8 cellular contexts compared by ENCODE assay signal in genomic region chr1:63593887-63594617, GRCh38. TPM values are rescaled to one million over a fixed set of nuclear protein-coding genes. Genes with fewer than 3 reads are reported as not detected.
DNase-seq lines count a peak whose midpoint lies in the region; TF ChIP-seq lines count a peak whose summit lies in the region.

No MANE protein-coding gene starts in this region.

- in situ Hi-C loops in transverse colon (cut with MboI; ENCODE audit: low pct_ligation_motif_present in 1 of 4, low pct_unique_long_range_greater_than_20kb in 1 of 4, low sequenced_read_pairs in 3 of 4) = no loop called here

- no peak for TF ChIP-seq EP300 in ovary (IDR thresholded peaks at IDR 0.05)
- TF ChIP-seq EP300 in transverse colon (IDR thresholded peaks at IDR 0.05; ENCODE audit: low read depth) = no peak

- intact Hi-C loops in ovary (cut with DNase I) = no loop called here
- intact Hi-C loops in transverse colon (cut with DNase I; ENCODE audit: low total_unique reads) = no loop called here

- no peaks in the 10 kb centered on the region for H3K9me3 ChIP-seq in CD8-positive, alpha-beta memory T cell (ENCODE audit: low read length)
- H3K9me3 ChIP-seq in ovary (no peaks in the 10 kb centered on the region), transverse colon (no peaks in the 10 kb centered on the region)

- peaks cover 11% of the 10 kb centered on the region for H3K4me1 ChIP-seq in CD8-positive, alpha-beta memory T cell (ENCODE audit: insufficient read depth, low read length)
- H3K4me1 ChIP-seq in ovary (ENCODE audit: insufficient read depth) (peaks cover 2% of the 10 kb centered on the region), transverse colon (peaks cover 0 to 31% (median 22%) of the 10 kb centered on the region in 4 donors)

- H3K4me3 Mint-ChIP-seq in CD8-positive, alpha-beta memory T cell = peak overlapping the region; percentile 97 to 100 (median 98)

- CTCF ChIA-PET in CD8-positive, alpha-beta memory T cell (lab: Charles Lee) = interaction anchor here (1.0 to 1.5 kb wide), 2 partner anchors 18 to 27 kb away, joined by 3 to 7 read pairs; no protein-coding TSS in a partner anchor

- TF ChIP-seq POLR2A in Raji (IDR thresholded peaks at IDR 0.05; ENCODE audit: insufficient read depth, low read depth, low read length) = peak; percentile 34; the same call in 1 of the 2 replicates
- TF ChIP-seq POLR2A in ovary (IDR thresholded peaks at IDR 0.05) = peak; percentile 1
- TF ChIP-seq POLR2A in transverse colon (IDR thresholded peaks at IDR 0.05) = peak; percentile 89

- peak overlapping the region; percentile 89 for H3K4me3 ChIP-seq in CD8-positive, alpha-beta memory T cell (ENCODE audit: low read length)
- peak overlapping the region; percentile 84 for H3K4me3 ChIP-seq in HL-60 (replicated peaks; ENCODE audit: insufficient read depth, low read length)
- peak overlapping the region; percentile 79 for H3K4me3 ChIP-seq in ovary
- H3K4me3 ChIP-seq in transverse colon = peak overlapping the region; percentile 49 to 85 (median 81)

- POLR2A ChIA-PET in CD8-positive, alpha-beta memory T cell (lab: Charles Lee) = interaction anchor here (1.4 kb wide), 1 partner anchor 1158 kb away, joined by 3 read pairs; the partner anchor contains the start of gene USP1

- H3K36me3 ChIP-seq in CD8-positive, alpha-beta memory T cell (ENCODE audit: insufficient read depth, low read length) = no peaks in the 10 kb centered on the region
- H3K36me3 ChIP-seq in ovary = no peaks in the 10 kb centered on the region
- H3K36me3 ChIP-seq in transverse colon = no peaks in the 10 kb centered on the region

- peaks cover 0 to 10% (median 0%) of the 10 kb centered on the region in 3 donors for H3K36me3 Mint-ChIP-seq in CD8-positive, alpha-beta memory T cell

- peaks cover 24 to 46% (median 40%) of the 10 kb centered on the region in 3 donors for H3K4me1 Mint-ChIP-seq in CD8-positive, alpha-beta memory T cell

- H3K27ac Mint-ChIP-seq in CD8-positive, alpha-beta memory T cell = peak overlapping the region; percentile 94 to 99 (median 98)

- peak; percentile 57 to 82 (median 73) for DNase-seq in CD8-positive, alpha-beta memory T cell
- peak; percentile 73 for DNase-seq in GM20000 (ENCODE audit: low spot score)
- peak; percentile 86 to 96 for DNase-seq in HL-60 (ENCODE audit: low read depth in 1 of 2, low spot score in 1 of 2)
- peak; percentile 37 to 64 (median 50) for DNase-seq in activated naive CD4-positive, alpha-beta T cell (lab: John Stamatoyannopoulos, UW)
- peak; percentile 87 for DNase-seq in glomerular visceral epithelial cell (ENCODE audit: extremely low spot score)
- DNase-seq in ovary = peak; percentile 55 to 74 (median 69)
- DNase-seq in transverse colon = peak; percentile 86

- WGBS in ovary, 3 donors = 6 to 8% (median 6%) methylated on average over 40 to 55 of the region's 55 CpGs
- WGBS in transverse colon (ENCODE audit: low coverage in 1 of 2), 2 donors = 3 to 13% methylated on average over 3 to 41 of the region's 55 CpGs

- no peaks in the 10 kb centered on the region for H3K27me3 ChIP-seq in CD8-positive, alpha-beta memory T cell (ENCODE audit: insufficient read depth, low read length, poor library complexity, severe bottlenecking)
- H3K27me3 ChIP-seq in HL-60 (ENCODE audit: insufficient read depth, poor library complexity, severe bottlenecking) (no peaks in the 10 kb centered on the region), ovary (no peaks in the 10 kb centered on the region), transverse colon (no peaks in the 10 kb centered on the region)

- H3K27me3 Mint-ChIP-seq in CD8-positive, alpha-beta memory T cell = peaks cover 0 to 4% of the 10 kb centered on the region in 2 donors

- TF ChIP-seq CTCF in GM20000 (IDR thresholded peaks at IDR 0.05; ENCODE audit: extremely low read depth, missing control alignments) (no peak), HL-60 (IDR thresholded peaks at IDR 0.05; ENCODE audit: insufficient read depth, low read length) (no peak), ovary (IDR thresholded peaks at IDR 0.05) (no peak), transverse colon (IDR thresholded peaks at IDR 0.05) (peak in 2 of 5 experiments; percentile 17 to 20)

- no peaks in the 10 kb centered on the region for H3K9me3 Mint-ChIP-seq in CD8-positive, alpha-beta memory T cell

- peak overlapping the region; percentile 82 for H3K27ac ChIP-seq in CD8-positive, alpha-beta memory T cell (ENCODE audit: low read depth, low read length)
- H3K27ac ChIP-seq in HL-60 (replicated peaks) = peak overlapping the region; percentile 97
- H3K27ac ChIP-seq in ovary = peak overlapping the region; percentile 87 to 88
- H3K27ac ChIP-seq in transverse colon = peak overlapping the region; percentile 95 to 97 (median 96)

RNA-seq across cellular contexts. Expression of gene PGM1, which starts 0.8 kb away (rescaled TPM):
- total RNA-seq in CD8-positive, alpha-beta memory T cell = 10 to 100 TPM; 28.3 to 29.0 TPM
- 35.1 TPM for polyA plus RNA-seq in CD8-positive, alpha-beta memory T cell
- 10 to 100 TPM; 41.2 to 87.3 (median 50.4) TPM for total RNA-seq in ovary
- 100 to 1,000 TPM in 1 of 2 donors, 10 to 100 TPM in 1; 33.5 to 105 TPM for polyA plus RNA-seq in ovary
- 100 to 1,000 TPM in 2 of 4 donors, 10 to 100 TPM in 2; 45.0 to 144 (median 103) TPM for total RNA-seq in transverse colon

Comparison
In these comparisons a context has a peak if more than half of its experiments do, and no peak if none do; other contexts are left out.
1. Peak in every context shown above with its lines: DNase-seq, H3K4me3 ChIP-seq and H3K27ac ChIP-seq.
2. POLR2A ChIP-seq: peak in every context shown above with its lines; median percentile 89 in transverse colon; 34 in Raji; 1 in ovary.